In genomic region chr7:134154581-134155130, GRCh38 we compare ENCODE assay signal across 1 cellular context.
TF ChIP-seq lines count a peak whose summit lies in the region.

No MANE protein-coding gene starts in this region.

TF ChIP-seq in A549, 52 proteins besides CTCF, POLR2A, EP300 and RAD21 (continued from another document):
- TF ChIP-seq HMGXB4 (CRISPR knock-in tag; IDR thresholded peaks at IDR 0.05; ENCODE audit: borderline replicate concordance): no peak
- no peak for TF ChIP-seq ELK1 (IDR thresholded peaks at IDR 0.05; ENCODE audit: low read depth, low read length)
- TF ChIP-seq ZFP36 (IDR thresholded peaks at IDR 0.05; ENCODE audit: borderline replicate concordance, partially characterized antibody): no peak
